ENCODE assay signal across 8 cellular contexts in genomic region chr11:111938687-111939160, GRCh38.
A peak's percentile ranks its signal among the peaks of the same experiment; 100 is the strongest.
DNase-seq lines count a peak whose midpoint lies in the region; ATAC-seq lines count a peak whose summit lies in the region.

No MANE protein-coding gene starts in this region.

- peaks cover 2% of the 10 kb centered on the region for H3K27me3 Mint-ChIP-seq in activated naive CD8-positive, alpha-beta T cell treated with anti-CD3 and anti-CD28 coated beads, Interleukin-2, amount 50 U/mL, for 24 hours

- H3K4me1 Mint-ChIP-seq in activated naive CD8-positive, alpha-beta T cell treated with anti-CD3 and anti-CD28 coated beads, Interleukin-2, amount 50 U/mL, for 24 hours: peaks cover 81% of the 10 kb centered on the region

- peak overlapping the region; percentile 84 for H3K27ac ChIP-seq in stomach smooth muscle (ENCODE audit: low read length)

- no peaks in the 10 kb centered on the region for H3K27me3 ChIP-seq in iPS-15b (ENCODE audit: control insufficient read depth, insufficient read depth, low read length)
- no peaks in the 10 kb centered on the region for H3K27me3 ChIP-seq in stomach smooth muscle (ENCODE audit: control insufficient read depth in 1 of 2, insufficient read depth in 2 of 2, low read length in 2 of 2)

- no peaks in the 10 kb centered on the region for H3K9me3 Mint-ChIP-seq in activated naive CD8-positive, alpha-beta T cell treated with anti-CD3 and anti-CD28 coated beads, Interleukin-2, amount 50 U/mL, for 24 hours

- ATAC-seq in HG02571 (IDR thresholded peaks at IDR 0.05; ENCODE audit: unreplicated experiment): peak; percentile 78
- ATAC-seq in activated naive CD8-positive, alpha-beta T cell treated with anti-CD3 and anti-CD28 coated beads, Interleukin-2, amount 50 U/mL, for 24 hours: peak; percentile 71

- peak overlapping the region; percentile 100 for H3K27ac Mint-ChIP-seq in activated naive CD8-positive, alpha-beta T cell treated with anti-CD3 and anti-CD28 coated beads, Interleukin-2, amount 50 U/mL, for 24 hours

- H3K9ac ChIP-seq in iPS-15b (ENCODE audit: low read depth, low read length): no peak overlapping the region
- H3K9ac ChIP-seq in stomach smooth muscle (ENCODE audit: low read length in 2 of 2): peak overlapping the region; percentile 76 to 80

- peak overlapping the region; percentile 58 for H3K4me3 ChIP-seq in iPS-15b (ENCODE audit: low read depth, low read length)
- peak overlapping the region; percentile 86 to 88 for H3K4me3 ChIP-seq in stomach smooth muscle (ENCODE audit: low read length in 2 of 2)

- H3K4me1 ChIP-seq in iPS-15b (ENCODE audit: control insufficient read depth, insufficient read depth, low read length) (peaks cover 27% of the 10 kb centered on the region), stomach smooth muscle (ENCODE audit: control insufficient read depth, insufficient read depth, low read length) (peaks cover 48% of the 10 kb centered on the region)

- H3K36me3 Mint-ChIP-seq in activated naive CD8-positive, alpha-beta T cell treated with anti-CD3 and anti-CD28 coated beads, Interleukin-2, amount 50 U/mL, for 24 hours (ENCODE audit: low read depth): peaks cover 8% of the 10 kb centered on the region

- H3K36me3 ChIP-seq in iPS-15b (ENCODE audit: control insufficient read depth, insufficient read depth, low read length) (no peaks in the 10 kb centered on the region), stomach smooth muscle (ENCODE audit: control insufficient read depth in 2 of 2, insufficient read depth in 2 of 2, low read length in 2 of 2) (peaks cover 0 to 2% of the 10 kb centered on the region in 2 donors)

- peak; percentile 69 for DNase-seq in activated CD8-positive, alpha-beta memory T cell treated with anti-CD3 and anti-CD28 coated beads for 24 hours
- no peak for DNase-seq in activated CD8-positive, alpha-beta memory T cell treated with anti-CD3 and anti-CD28 coated beads, Interleukin-2, amount 50 U/mL, for 4 hours
- DNase-seq in NAMALWA (ENCODE audit: low spot score) (peak; percentile 30), NCI-H510A (lab: John Stamatoyannopoulos, UW) (no peak)
- peak; percentile 48 for DNase-seq in activated naive CD8-positive, alpha-beta T cell treated with anti-CD3 and anti-CD28 coated beads, Interleukin-2, amount 50 U/mL, for 24 hours

- H3K4me3 Mint-ChIP-seq in activated naive CD8-positive, alpha-beta T cell treated with anti-CD3 and anti-CD28 coated beads, Interleukin-2, amount 50 U/mL, for 24 hours: peak overlapping the region; percentile 81

- H3K9me3 ChIP-seq in iPS-15b (ENCODE audit: control insufficient read depth, insufficient read depth, low read length) (no peaks in the 10 kb centered on the region), stomach smooth muscle (ENCODE audit: control insufficient read depth in 2 of 2, low read length in 2 of 2) (no peaks in the 10 kb centered on the region)

Comparison
In these comparisons a context has a peak if more than half of its experiments do, and no peak if none do; other contexts are left out.
1. DNase-seq: peak in activated CD8-positive, alpha-beta memory T cell treated with anti-CD3 and anti-CD28 coated beads for 24 hours (single experiment), NAMALWA (single experiment) and activated naive CD8-positive, alpha-beta T cell treated with anti-CD3 and anti-CD28 coated beads, Interleukin-2, amount 50 U/mL, for 24 hours (single experiment); none in activated CD8-positive, alpha-beta memory T cell treated with anti-CD3 and anti-CD28 coated beads, Interleukin-2, amount 50 U/mL, for 4 hours (single experiment) and NCI-H510A (single experiment).